Comparison of ENCODE assay signal across 28 cellular contexts in the genomic region with DNA sequence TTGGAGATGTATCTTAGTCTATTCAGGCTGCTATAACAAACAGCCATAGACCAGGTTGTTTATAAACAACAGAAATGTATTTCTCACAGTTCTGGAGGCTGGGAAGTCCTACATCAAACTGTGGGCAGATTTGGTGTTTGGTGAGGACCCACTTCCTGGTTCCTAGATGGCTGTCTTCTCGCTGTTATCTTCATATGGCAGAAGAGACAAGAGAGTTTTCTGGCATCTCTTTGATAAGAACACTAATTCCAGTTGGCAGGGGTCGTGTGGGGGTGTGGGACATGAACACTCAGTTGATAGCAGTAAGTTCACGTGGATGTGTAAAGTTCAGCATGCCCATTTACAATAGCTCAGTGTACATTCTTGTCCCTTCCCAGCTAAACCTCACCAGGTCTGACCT.
"Had no signal": no experiment of that assay in that cellular context is flagged by ENCODE, and none has a peak within 500 bp of the region (broad histone marks: within the 10 kb centered on the region; RNA-seq: fewer than 3 reads in every experiment).

No MANE protein-coding gene starts in this region.

- FAIRE-seq: bronchial epithelial cell had no signal

- H3K27me3 ChIP-seq: SJCRH30 had no signal

- H3K4me3 ChIP-seq: SJCRH30, SK-N-MC had no signal

- DNase-seq: activated B cell treated with CpG ODN at 0.5 μM for 24 hours; activated CD4-positive, alpha-beta memory T cell treated with anti-CD3 and anti-CD28 coated beads for 36 hours; activated CD4-positive, alpha-beta T cell treated with anti-CD3 and anti-CD28 coated beads for 4 hours; activated CD4-positive, alpha-beta T cell treated with anti-CD3 and anti-CD28 coated beads, Interleukin-2, amount 50 U/mL, for 1 hour; activated CD4-positive, CD25-positive, alpha-beta regulatory T cell treated with anti-CD3 and anti-CD28 coated beads, Interleukin-2, amount 50 U/mL, for 72 hours; activated CD8-positive, alpha-beta memory T cell treated with anti-CD3 and anti-CD28 coated beads, Interleukin-2, amount 10 ng/mL, durations not matched to agents 7 days and 5 days; activated CD8-positive, alpha-beta memory T cell treated with anti-CD3 and anti-CD28 coated beads, Interleukin-2, amount 50 U/mL, for 48 hours; activated effector memory CD4-positive, alpha-beta T cell treated with Interleukin-2 at 50 U/mL for 16 hours; activated naive CD4-positive, alpha-beta T cell treated with anti-CD3 and anti-CD28 coated beads, Interleukin-2, amount 10 ng/mL, durations not matched to agents 7 days and 5 days; activated naive CD8-positive, alpha-beta T cell treated with anti-CD3 and anti-CD28 coated beads, Interleukin-2, amount 50 U/mL, for 24 hours; activated T-cell treated with anti-CD3 and anti-CD28 coated beads, Interleukin-2, amount 50 U/mL, for 48 hours; anterior cingulate cortex; caudate nucleus; cerebellar nuclear complex; NCI-H1092 treated with DMSO at 0.1 percent for 48 hours; NCI-H1417; NCI-H146; NCI-H187; NCI-H2029 treated with DMSO at 0.1 percent for 48 hours; NCI-H2107; NCI-H2171; NCI-H510A; NCI-H526; NCI-H748 treated with DMSO at 0.1 percent for 48 hours; SHP77; SJCRH30 had no signal

- H3K36me3 ChIP-seq: SJCRH30 had no signal

- H3K27ac ChIP-seq: SJCRH30, SK-N-MC had no signal

- H3K4me1 ChIP-seq: SJCRH30 had no signal

- H3K9me3 ChIP-seq: SJCRH30 had no signal

- ATAC-seq: activated CD8-positive, alpha-beta memory T cell treated with anti-CD3 and anti-CD28 coated beads, Interleukin-2, amount 10 ng/mL, durations not matched to agents 7 days and 5 days; activated naive CD8-positive, alpha-beta T cell treated with anti-CD3 and anti-CD28 coated beads, Interleukin-2, amount 50 U/mL, for 24 hours had no signal
